10 cellular contexts compared by ENCODE assay signal in genomic region chr12:11823043-11823442, GRCh38.
DNase-seq lines count a peak whose midpoint lies in the region; ATAC-seq lines count a peak whose summit lies in the region.
"Had no signal": no experiment of that assay in that cellular context is flagged by ENCODE, and none has a peak within 500 bp of the region (broad histone marks: within the 10 kb centered on the region; RNA-seq: fewer than 3 reads in every experiment).

No MANE protein-coding gene starts in this region.

- H3K4me1 Mint-ChIP-seq in CD8-positive, alpha-beta memory T cell: peaks cover 5 to 13% (median 12%) of the 10 kb centered on the region in 3 donors

- H3K27ac ChIP-seq in skeletal muscle tissue (ENCODE audit: low read depth, low read length): peak overlapping the region; percentile 27
- H3K27ac ChIP-seq in CD8-positive, alpha-beta memory T cell (ENCODE audit: low read depth, low read length): no peak overlapping the region

- no peak overlapping the region for H3K4me3 Mint-ChIP-seq in CD8-positive, alpha-beta memory T cell

- CTCF ChIA-PET in CD8-positive, alpha-beta memory T cell (lab: Charles Lee): no interaction called here

- no peak for ATAC-seq in HG03175 (IDR thresholded peaks at IDR 0.05; ENCODE audit: unreplicated experiment)

- POLR2A ChIA-PET in CD8-positive, alpha-beta memory T cell (lab: Charles Lee): no interaction called here

- no peak overlapping the region for H3K27ac Mint-ChIP-seq in CD8-positive, alpha-beta memory T cell

- no peak overlapping the region for H3K9ac ChIP-seq in skeletal muscle tissue (ENCODE audit: low read depth in 1 of 3, low read length in 3 of 3)

- no peaks in the 10 kb centered on the region for H3K36me3 ChIP-seq in skeletal muscle tissue (ENCODE audit: control insufficient read depth in 3 of 3, insufficient read depth in 3 of 3, low read length in 3 of 3)
- H3K36me3 ChIP-seq in CD8-positive, alpha-beta memory T cell (ENCODE audit: insufficient read depth, low read length): no peaks in the 10 kb centered on the region

- H3K9me3 ChIP-seq in skeletal muscle tissue (ENCODE audit: control insufficient read depth in 3 of 3, low read length in 3 of 3): no peaks in the 10 kb centered on the region
- no peaks in the 10 kb centered on the region for H3K9me3 ChIP-seq in CD8-positive, alpha-beta memory T cell (ENCODE audit: low read length)

- H3K4me1 ChIP-seq in skeletal muscle tissue (ENCODE audit: control insufficient read depth in 3 of 3, insufficient read depth in 3 of 3, low read length in 3 of 3): peaks cover 5 to 10% (median 9%) of the 10 kb centered on the region in 3 donors
- H3K4me1 ChIP-seq in CD8-positive, alpha-beta memory T cell (ENCODE audit: insufficient read depth, low read length): peaks cover 10% of the 10 kb centered on the region

- H3K9me3 Mint-ChIP-seq in CD8-positive, alpha-beta memory T cell: no peaks in the 10 kb centered on the region

- peak; percentile 59 for DNase-seq in GM04503 (ENCODE audit: low read depth)
- DNase-seq in RPMI7951 (ENCODE audit: low read depth): peak; percentile 54
- DNase-seq in fibroblast of peridontal ligament (ENCODE audit: extremely low read depth): peak; percentile 81
- no peak for DNase-seq in islet precursor cell
- no peak for DNase-seq in CD8-positive, alpha-beta memory T cell
- no peak for DNase-seq in germinal center (ENCODE audit: low spot score)
- DNase-seq: activated effector memory CD4-positive, alpha-beta T cell treated with anti-CD3 and anti-CD28 coated beads, Interleukin-2, amount 50 U/mL, for 16 hours; midbrain had no signal

- H3K36me3 Mint-ChIP-seq in CD8-positive, alpha-beta memory T cell: peaks cover 0 to 16% (median 9%) of the 10 kb centered on the region in 3 donors

- H3K27me3 ChIP-seq in skeletal muscle tissue (ENCODE audit: control insufficient read depth in 3 of 3, insufficient read depth in 3 of 3, low read length in 3 of 3): no peaks in the 10 kb centered on the region
- no peaks in the 10 kb centered on the region for H3K27me3 ChIP-seq in CD8-positive, alpha-beta memory T cell (ENCODE audit: insufficient read depth, low read length, poor library complexity, severe bottlenecking)

- H3K27me3 Mint-ChIP-seq in CD8-positive, alpha-beta memory T cell: no peaks in the 10 kb centered on the region

- no peak overlapping the region for H3K4me3 ChIP-seq in skeletal muscle tissue (ENCODE audit: low read length in 3 of 3)
- no peak overlapping the region for H3K4me3 ChIP-seq in CD8-positive, alpha-beta memory T cell (ENCODE audit: low read length)

Comparison
In these comparisons a context has a peak if more than half of its experiments do, and no peak if none do; other contexts are left out.
1. DNase-seq: peak in GM04503 (single experiment), RPMI7951 (single experiment) and fibroblast of peridontal ligament (single experiment); none in islet precursor cell (single experiment), CD8-positive, alpha-beta memory T cell (0 of 5) and germinal center (single experiment).